Comparison of ENCODE assay signal across 8 cellular contexts in the genomic region with DNA sequence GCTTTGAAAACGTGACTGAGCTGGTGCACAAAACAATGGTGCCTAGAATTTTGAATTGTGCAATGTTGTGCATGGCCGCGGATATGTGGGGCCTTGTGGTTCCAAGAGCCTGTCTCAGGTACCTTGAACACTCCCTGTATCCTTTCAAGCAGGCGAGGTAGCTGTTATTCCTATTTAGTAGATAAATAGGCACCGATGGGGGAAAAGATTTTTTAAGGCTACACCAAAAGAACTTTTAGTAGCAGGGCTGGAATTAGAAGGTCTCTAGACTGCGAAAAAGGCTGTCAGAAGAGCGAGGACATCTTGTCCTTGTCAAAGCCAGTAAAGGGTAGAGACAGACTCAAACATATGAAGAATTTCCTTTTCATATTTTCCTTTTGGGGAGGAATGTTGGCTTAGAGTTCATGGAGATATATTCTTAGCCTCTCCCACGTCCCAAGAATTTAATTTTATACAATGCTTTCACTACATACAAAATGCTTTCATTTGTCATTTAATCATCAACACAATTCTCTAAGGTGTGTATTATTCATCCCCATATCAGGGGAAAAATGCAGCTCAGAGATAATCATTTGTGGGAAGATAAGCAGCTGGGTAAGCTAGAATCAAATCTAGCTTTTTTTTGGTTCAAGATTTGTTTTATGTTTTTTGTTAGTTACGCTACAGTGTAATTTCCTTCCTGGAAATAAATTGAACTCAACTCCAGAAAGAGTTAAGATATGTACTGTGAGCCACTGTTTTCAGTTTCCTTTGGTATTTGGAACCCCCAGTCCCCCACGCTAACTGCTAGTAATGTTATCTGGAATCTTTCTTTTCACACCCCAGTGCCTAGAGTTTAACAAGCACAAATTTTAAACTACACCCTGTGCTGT. TPM values are rescaled to one million over a fixed set of nuclear protein-coding genes. Genes with fewer than 3 reads are reported as not detected.
DNase-seq lines count a peak whose midpoint lies in the region; ATAC-seq, FAIRE-seq and TF ChIP-seq lines count a peak whose summit lies in the region.

No MANE protein-coding gene starts in this region.

- peak overlapping the region; percentile 98 for H3K27ac Mint-ChIP-seq in Caco-2 (ENCODE audit: unreplicated experiment)
- peak overlapping the region; percentile 95 to 100 (median 100) for H3K27ac Mint-ChIP-seq in IgD-negative memory B cell

- no peaks in the 10 kb centered on the region for H3K9me3 ChIP-seq in Caco-2

- no peak for FAIRE-seq in HTR-8/SVneo (lab: Jason Lieb, UNC)

- no peak for TF ChIP-seq CTCF in Caco-2 (IDR thresholded peaks at IDR 0.05; ENCODE audit: insufficient read depth in 1 of 2, low read depth in 1 of 2, low read length in 1 of 2, severe bottlenecking in 1 of 2, unreplicated experiment in 1 of 2)

- POLR2A ChIA-PET in Caco-2 (lab: Charles Lee), result interaction anchor here (0.6 to 1.1 kb wide), 2 partner anchors 52 to 59 kb away, joined by 3 to 4 read pairs; no protein-coding TSS in a partner anchor

- H3K9me3 Mint-ChIP-seq in Caco-2 (ENCODE audit: unreplicated experiment) (no peaks in the 10 kb centered on the region), IgD-negative memory B cell (no peaks in the 10 kb centered on the region)

- intact Hi-C loops in Caco-2 (cut with micrococcal nuclease; ENCODE audit: unreplicated experiment), result loop anchor here (5.0 kb wide), 1 partner anchor 679 kb away; a partner anchor contains a TSS

- H3K36me3 Mint-ChIP-seq in Caco-2 (ENCODE audit: insufficient read depth, unreplicated experiment), result peaks cover 62% of the 10 kb centered on the region
- peaks cover 27% of the 10 kb centered on the region for H3K36me3 Mint-ChIP-seq in IgD-negative memory B cell

- CTCF ChIA-PET in Caco-2 (lab: Charles Lee), result interaction anchor here (0.9 to 1.5 kb wide), 2 partner anchors 9 to 10 kb away, joined by 3 to 8 read pairs; no protein-coding TSS in a partner anchor

- peaks cover 23% of the 10 kb centered on the region for H3K4me1 Mint-ChIP-seq in Caco-2 (ENCODE audit: low read depth, unreplicated experiment)
- peaks cover 37 to 49% (median 48%) of the 10 kb centered on the region in 3 donors for H3K4me1 Mint-ChIP-seq in IgD-negative memory B cell

- BruUV-seq in Caco-2 (replicated peaks; lab: Mats Ljungman, UMichigan), result no TSS peak

- peak overlapping the region; percentile 84 for H3K4me3 Mint-ChIP-seq in Caco-2 (ENCODE audit: unreplicated experiment)
- peak overlapping the region; percentile 97 to 100 (median 98) for H3K4me3 Mint-ChIP-seq in IgD-negative memory B cell

- peaks cover 21% of the 10 kb centered on the region for H3K4me1 ChIP-seq in Caco-2

- peak overlapping the region; percentile 70 for H3K4me3 ChIP-seq in Caco-2 (ENCODE audit: low read depth, low read length)

- ATAC-seq in left lobe of liver, result peak; percentile 14

- no peaks in the 10 kb centered on the region for H3K27me3 ChIP-seq in Caco-2 (replicated peaks; ENCODE audit: control insufficient read depth, insufficient read depth, low read length)

- peaks cover 9% of the 10 kb centered on the region for H3K36me3 ChIP-seq in Caco-2 (ENCODE audit: control insufficient read depth, insufficient read depth, low read length)

- DNase-seq in Caco-2 (peak; percentile 62 to 71), SKM-1 (lab: John Stamatoyannopoulos, UW; ENCODE audit: unreplicated experiment) (peak; percentile 59), left lobe of liver (ENCODE audit: low spot score) (peak; percentile 59), stromal cell of bone marrow (ENCODE audit: low read depth) (peak; percentile 32), occipital lobe (lab: John Stamatoyannopoulos, UW) (no peak), HTR-8/SVneo (ENCODE audit: insufficient read length, low spot score) (no peak)
- peak; percentile 52 for DNase-seq in central memory CD4-positive, alpha-beta T cell

- H3K27me3 Mint-ChIP-seq in Caco-2 (ENCODE audit: insufficient read depth, unreplicated experiment) (no peaks in the 10 kb centered on the region), IgD-negative memory B cell (peaks cover 2% of the 10 kb centered on the region)

RNA-seq across cellular contexts. Expression of a gene that starts 1.7 kb away (rescaled TPM):
- total RNA-seq in Caco-2 (2022) (1,923 and 2,051 TPM in 2 replicates), left lobe of liver (357 TPM), occipital lobe (3,421 TPM)
- 1,082 TPM for polyA plus RNA-seq in IgD-negative memory B cell

Comparison
In these comparisons a context has a peak if more than half of its experiments do, and no peak if none do; other contexts are left out.
1. DNase-seq: peak in Caco-2 (2 of 2), SKM-1 (single experiment), central memory CD4-positive, alpha-beta T cell (single experiment), left lobe of liver (single experiment) and stromal cell of bone marrow (single experiment); none in occipital lobe (single experiment) and HTR-8/SVneo (single experiment).